In genomic region chr2:152251811-152252210, GRCh38 we compare ENCODE assay signal across 2 cellular contexts.
TF ChIP-seq lines count a peak whose summit lies in the region.

No MANE protein-coding gene starts in this region.

TF ChIP-seq in GM23338, 12 proteins besides CTCF, POLR2A, EP300 and RAD21 (continued from another document):
- TF ChIP-seq, protein P1, sequence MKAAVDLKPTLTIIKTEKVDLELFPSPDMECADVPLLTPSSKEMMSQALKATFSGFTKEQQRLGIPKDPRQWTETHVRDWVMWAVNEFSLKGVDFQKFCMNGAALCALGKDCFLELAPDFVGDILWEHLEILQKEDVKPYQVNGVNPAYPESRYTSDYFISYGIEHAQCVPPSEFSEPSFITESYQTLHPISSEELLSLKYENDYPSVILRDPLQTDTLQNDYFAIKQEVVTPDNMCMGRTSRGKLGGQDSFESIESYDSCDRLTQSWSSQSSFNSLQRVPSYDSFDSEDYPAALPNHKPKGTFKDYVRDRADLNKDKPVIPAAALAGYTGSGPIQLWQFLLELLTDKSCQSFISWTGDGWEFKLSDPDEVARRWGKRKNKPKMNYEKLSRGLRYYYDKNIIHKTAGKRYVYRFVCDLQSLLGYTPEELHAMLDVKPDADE (IDR thresholded peaks at IDR 0.05), result no peak
- TF ChIP-seq JUNB (IDR thresholded peaks at IDR 0.05; ENCODE audit: unreplicated experiment) (no peak), CREB1 (CRISPR knock-in tag; IDR thresholded peaks at IDR 0.05; ENCODE audit: low read depth) (no peak), EZH2phosphoT487 (IDR thresholded peaks at IDR 0.05; ENCODE audit: unreplicated experiment) (no peak), POLR2AphosphoS5 (IDR thresholded peaks at IDR 0.05; ENCODE audit: low read depth) (no peak), ZNF462 (CRISPR knock-in tag; IDR thresholded peaks at IDR 0.05) (no peak), ZNF331 (CRISPR knock-in tag; IDR thresholded peaks at IDR 0.05; ENCODE audit: low read depth) (no peak)

TF ChIP-seq in H1, 55 proteins besides CTCF, POLR2A, EP300 and RAD21 (continued from another document):
- TF ChIP-seq KDM1A (IDR thresholded peaks at IDR 0.05; ENCODE audit: borderline replicate concordance, low read length) (no peak), TAF7 (optimal IDR thresholded peaks at IDR 0.05; ENCODE audit: borderline replicate concordance, low read depth, low read length) (no peak), RFX5 (IDR thresholded peaks at IDR 0.05; ENCODE audit: borderline replicate concordance, low read depth, low read length) (no peak), POLR2AphosphoS5 (IDR thresholded peaks at IDR 0.05; ENCODE audit: low read depth, low read length) (no peak), SIRT6 (IDR thresholded peaks at IDR 0.05; ENCODE audit: low read length) (no peak), NRF1 (IDR thresholded peaks at IDR 0.05; ENCODE audit: low read depth, low read length) (no peak), ATF2 (IDR thresholded peaks at IDR 0.05; ENCODE audit: low read length) (no peak), MAFK (IDR thresholded peaks at IDR 0.05; ENCODE audit: low read depth, low read length) (no peak)
TF ChIP-seq in H1: peak in this region for 0.
